ENCODE assay signal across 17 cellular contexts in the genomic region with DNA sequence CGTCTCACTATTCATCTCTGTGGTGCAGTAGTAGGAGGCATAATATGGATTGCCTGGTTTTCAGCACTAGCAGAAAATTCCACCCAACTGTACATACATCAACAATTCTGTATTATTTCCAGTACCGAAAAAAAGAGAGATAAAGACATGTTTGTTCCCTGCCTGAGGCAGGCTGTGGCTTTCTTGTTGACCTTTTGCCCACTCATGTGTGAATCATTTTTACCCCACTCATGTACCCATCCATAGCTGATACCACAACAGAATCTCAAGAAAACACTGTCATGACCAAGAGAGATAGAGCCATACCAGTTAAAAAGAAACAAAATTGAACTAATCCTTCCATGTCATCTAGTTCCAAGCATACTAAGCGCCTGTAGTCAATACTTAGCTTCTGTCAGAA.
"Had no signal": no experiment of that assay in that cellular context is flagged by ENCODE, and none has a peak within 500 bp of the region (broad histone marks: within the 10 kb centered on the region; RNA-seq: fewer than 3 reads in every experiment).

No MANE protein-coding gene starts in this region.

- H3K4me1 ChIP-seq: left ventricle myocardium inferior, parathyroid adenoma, suprapubic skin had no signal

- DNase-seq: activated CD4-positive, alpha-beta T cell treated with anti-CD3 and anti-CD28 coated beads, Interleukin-2, amount 50 U/mL, for 48 hours; activated CD4-positive, CD25-positive, alpha-beta regulatory T cell treated with anti-CD3 and anti-CD28 coated beads, Interleukin-2, amount 50 U/mL, for 72 hours; activated effector memory CD4-positive, alpha-beta T cell treated with anti-CD3 and anti-CD28 coated beads, Interleukin-2, amount 50 U/mL, for 16 hours; dorsolateral prefrontal cortex; erythroblast; kidney; left ventricle myocardium inferior; naive thymus-derived CD8-positive, alpha-beta T cell; retina; stimulated activated CD4-positive, alpha-beta T cell treated with anti-CD3 and anti-CD28 coated beads, Interleukin-15, amount 100 ng/mL, for 24 hours; stimulated activated CD4-positive, alpha-beta T cell treated with anti-CD3 and anti-CD28 coated beads, Interleukin-4, amount 100 ng/mL, for 1 hour; stimulated activated naive CD4-positive, alpha-beta T cell treated with Interleukin-2 at 50 U/mL for 16 hours; T-helper 17 cell; trophoblast cell had no signal

- H3K36me3 ChIP-seq: cardiac muscle cell, left ventricle myocardium inferior, suprapubic skin had no signal

- H3K4me3 ChIP-seq: cardiac muscle cell, dorsolateral prefrontal cortex, left ventricle myocardium inferior, suprapubic skin had no signal

- H3K27ac ChIP-seq: cardiac muscle cell, dorsolateral prefrontal cortex, left ventricle myocardium inferior, parathyroid adenoma, suprapubic skin had no signal

- H3K9me3 ChIP-seq: left ventricle myocardium inferior, suprapubic skin had no signal

- H3K27me3 ChIP-seq: cardiac muscle cell, dorsolateral prefrontal cortex, suprapubic skin had no signal
